Comparison of ENCODE assay signal across 1 cellular context in the genomic region with DNA sequence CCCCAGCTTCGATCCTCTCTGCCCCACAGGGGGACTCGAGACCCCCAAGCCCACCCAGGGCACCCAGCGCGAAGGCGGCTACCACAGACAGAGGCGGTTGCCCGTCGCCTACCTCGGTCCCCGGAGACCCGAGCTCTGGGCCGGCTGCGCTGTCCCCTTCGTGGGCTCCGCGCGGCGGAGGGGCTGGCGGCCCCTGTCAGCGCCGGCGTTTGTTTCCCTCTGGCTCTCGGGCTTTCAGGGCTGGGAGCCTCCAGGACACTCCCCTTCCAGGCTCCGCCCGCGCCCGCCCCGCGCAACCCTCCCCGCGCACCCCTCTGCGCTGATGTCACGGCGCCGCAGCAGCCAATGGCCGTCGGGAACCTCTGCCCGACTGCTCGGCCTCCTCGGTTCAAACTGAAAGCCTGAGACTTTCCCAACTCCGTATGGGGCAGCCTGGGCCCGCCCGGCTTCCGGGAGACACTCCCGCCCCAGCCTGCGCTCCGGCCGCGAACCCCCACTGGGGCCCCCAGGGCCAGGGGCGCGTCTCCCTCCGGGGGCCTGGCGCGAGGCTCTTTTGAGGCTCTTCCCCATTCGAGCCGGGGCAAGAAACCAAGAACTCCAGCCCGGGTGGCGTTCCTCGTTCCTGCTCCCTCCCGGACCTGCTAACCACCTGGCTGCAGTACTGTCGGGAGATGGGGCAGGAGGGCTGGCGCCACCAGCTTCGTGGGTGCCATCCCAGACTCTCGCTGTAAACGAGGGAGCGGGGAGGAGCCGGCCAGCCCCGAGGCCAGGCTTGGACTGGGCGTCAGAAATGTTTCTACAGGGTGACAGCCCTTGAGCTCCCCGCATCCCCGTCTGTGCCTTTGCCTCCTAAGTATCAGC.
TF ChIP-seq lines count a peak whose summit lies in the region.

A gene with protein sequence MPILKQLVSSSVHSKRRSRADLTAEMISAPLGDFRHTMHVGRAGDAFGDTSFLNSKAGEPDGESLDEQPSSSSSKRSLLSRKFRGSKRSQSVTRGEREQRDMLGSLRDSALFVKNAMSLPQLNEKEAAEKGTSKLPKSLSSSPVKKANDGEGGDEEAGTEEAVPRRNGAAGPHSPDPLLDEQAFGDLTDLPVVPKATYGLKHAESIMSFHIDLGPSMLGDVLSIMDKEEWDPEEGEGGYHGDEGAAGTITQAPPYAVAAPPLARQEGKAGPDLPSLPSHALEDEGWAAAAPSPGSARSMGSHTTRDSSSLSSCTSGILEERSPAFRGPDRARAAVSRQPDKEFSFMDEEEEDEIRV (minus strand): TSS at position 221 of the 861 bp plus-strand sequence. CDS start 25,501 bp downstream, outside the sequence.

TF ChIP-seq in K562, 482 proteins besides CTCF, POLR2A, EP300 and RAD21 (continued from another document and continues in another):
- TF ChIP-seq, protein P1, sequence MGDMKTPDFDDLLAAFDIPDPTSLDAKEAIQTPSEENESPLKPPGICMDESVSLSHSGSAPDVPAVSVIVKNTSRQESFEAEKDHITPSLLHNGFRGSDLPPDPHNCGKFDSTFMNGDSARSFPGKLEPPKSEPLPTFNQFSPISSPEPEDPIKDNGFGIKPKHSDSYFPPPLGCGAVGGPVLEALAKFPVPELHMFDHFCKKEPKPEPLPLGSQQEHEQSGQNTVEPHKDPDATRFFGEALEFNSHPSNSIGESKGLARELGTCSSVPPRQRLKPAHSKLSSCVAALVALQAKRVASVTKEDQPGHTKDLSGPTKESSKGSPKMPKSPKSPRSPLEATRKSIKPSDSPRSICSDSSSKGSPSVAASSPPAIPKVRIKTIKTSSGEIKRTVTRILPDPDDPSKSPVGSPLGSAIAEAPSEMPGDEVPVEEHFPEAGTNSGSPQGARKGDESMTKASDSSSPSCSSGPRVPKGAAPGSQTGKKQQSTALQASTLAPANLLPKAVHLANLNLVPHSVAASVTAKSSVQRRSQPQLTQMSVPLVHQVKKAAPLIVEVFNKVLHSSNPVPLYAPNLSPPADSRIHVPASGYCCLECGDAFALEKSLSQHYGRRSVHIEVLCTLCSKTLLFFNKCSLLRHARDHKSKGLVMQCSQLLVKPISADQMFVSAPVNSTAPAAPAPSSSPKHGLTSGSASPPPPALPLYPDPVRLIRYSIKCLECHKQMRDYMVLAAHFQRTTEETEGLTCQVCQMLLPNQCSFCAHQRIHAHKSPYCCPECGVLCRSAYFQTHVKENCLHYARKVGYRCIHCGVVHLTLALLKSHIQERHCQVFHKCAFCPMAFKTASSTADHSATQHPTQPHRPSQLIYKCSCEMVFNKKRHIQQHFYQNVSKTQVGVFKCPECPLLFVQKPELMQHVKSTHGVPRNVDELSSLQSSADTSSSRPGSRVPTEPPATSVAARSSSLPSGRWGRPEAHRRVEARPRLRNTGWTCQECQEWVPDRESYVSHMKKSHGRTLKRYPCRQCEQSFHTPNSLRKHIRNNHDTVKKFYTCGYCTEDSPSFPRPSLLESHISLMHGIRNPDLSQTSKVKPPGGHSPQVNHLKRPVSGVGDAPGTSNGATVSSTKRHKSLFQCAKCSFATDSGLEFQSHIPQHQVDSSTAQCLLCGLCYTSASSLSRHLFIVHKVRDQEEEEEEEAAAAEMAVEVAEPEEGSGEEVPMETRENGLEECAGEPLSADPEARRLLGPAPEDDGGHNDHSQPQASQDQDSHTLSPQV (IDR thresholded peaks at IDR 0.05), result peak; percentile 74
- TF ChIP-seq HDAC3 (IDR thresholded peaks at IDR 0.05; ENCODE audit: borderline replicate concordance, partially characterized antibody) (no peak), SREBF2 (CRISPR knock-in tag; IDR thresholded peaks at IDR 0.05) (no peak), ETV1 (tag; conservative IDR thresholded peaks at IDR 0.05; ENCODE audit: low read depth) (0 out of 2 replicates have a peak, but pooled peaks have one; percentile 19), PTRF (tag; IDR thresholded peaks at IDR 0.05) (no peak), CBX1 (IDR thresholded peaks at IDR 0.05; ENCODE audit: low read depth) (peak; percentile 32; the same call in 1 of the 2 replicates), TAF1 (IDR thresholded peaks at IDR 0.05; ENCODE audit: control insufficient read depth, extremely low read depth, insufficient read depth, low read length, severe bottlenecking) (peak; percentile 45), MEF2D (tag; conservative IDR thresholded peaks at IDR 0.05; ENCODE audit: low read depth) (no peak), ELF2 (CRISPR knock-in tag; IDR thresholded peaks at IDR 0.05) (0 out of 2 replicates have a peak, but pooled peaks have one; percentile 38), ZNF699 (CRISPR knock-in tag; IDR thresholded peaks at IDR 0.05; ENCODE audit: insufficient replicate concordance) (no peak), FOXM1 (IDR thresholded peaks at IDR 0.05; ENCODE audit: low read depth) (no peak), FOXM1 (CRISPR knock-in tag; IDR thresholded peaks at IDR 0.05; ENCODE audit: low read depth) (no peak), RB1 (IDR thresholded peaks at IDR 0.05; ENCODE audit: low read depth) (0 out of 2 replicates have a peak, but pooled peaks have one; percentile 45), SMARCE1 (IDR thresholded peaks at IDR 0.05) (no peak), SMAD1 (IDR thresholded peaks at IDR 0.05; ENCODE audit: low read depth, low read length, partially characterized antibody) (peak; percentile 21), MTA3 (IDR thresholded peaks at IDR 0.05; ENCODE audit: borderline replicate concordance) (no peak), TCF3 (CRISPR knock-in tag; IDR thresholded peaks at IDR 0.05) (no peak; the same call in 1 of the 2 replicates), CREB1 (IDR thresholded peaks at IDR 0.05) (peak; percentile 66; the same call in 1 of the 2 replicates), CREB1 (CRISPR knock-in tag; IDR thresholded peaks at IDR 0.05) (no peak; the same call in 1 of the 2 replicates), JUN (IDR thresholded peaks at IDR 0.05; ENCODE audit: borderline replicate concordance, low read depth, low read length) (peak; percentile 17; the same call in 1 of the 2 replicates), JUN (CRISPR knock-in tag; IDR thresholded peaks at IDR 0.05; ENCODE audit: borderline replicate concordance) (no peak), RFX1 (IDR thresholded peaks at IDR 0.05) (no peak), ZBTB17 (CRISPR knock-in tag; IDR thresholded peaks at IDR 0.05) (peak; percentile 54; the same call in 1 of the 2 replicates), ZNF3 (CRISPR knock-in tag; IDR thresholded peaks at IDR 0.05) (no peak), MYBL2 (IDR thresholded peaks at IDR 0.05; ENCODE audit: low read depth) (no peak; the same call in 1 of the 2 replicates), MYBL2 (CRISPR knock-in tag; IDR thresholded peaks at IDR 0.05; ENCODE audit: borderline replicate concordance) (no peak), HSF4 (CRISPR knock-in tag; IDR thresholded peaks at IDR 0.05; ENCODE audit: borderline replicate concordance) (no peak), PHF20 (IDR thresholded peaks at IDR 0.05; ENCODE audit: partially characterized antibody) (peak; percentile 66), HEY1 (CRISPR knock-in tag; IDR thresholded peaks at IDR 0.05; ENCODE audit: borderline replicate concordance) (no peak), ATF1 (CRISPR knock-in tag; IDR thresholded peaks at IDR 0.05) (no peak), ATF1 (tag; IDR thresholded peaks at IDR 0.05) (peak; percentile 88), TRIM28 (IDR thresholded peaks at IDR 0.05) (no peak), POLR2B (IDR thresholded peaks at IDR 0.05; ENCODE audit: low read depth, partially characterized antibody) (peak; percentile 74), ZNF232 (CRISPR knock-in tag; IDR thresholded peaks at IDR 0.05) (no peak), ZNF239 (CRISPR knock-in tag; IDR thresholded peaks at IDR 0.05) (no peak), PHF8 (IDR thresholded peaks at IDR 0.05; ENCODE audit: borderline replicate concordance, low read length) (peak; percentile 81; the same call in 1 of the 2 replicates), CC2D1A (IDR thresholded peaks at IDR 0.05) (no peak), POLR2G (IDR thresholded peaks at IDR 0.05; ENCODE audit: low read depth, low read length) (peak; percentile 94), HDAC2 (IDR thresholded peaks at IDR 0.05) (no peak), TEAD2 (tag; IDR thresholded peaks at IDR 0.05) (no peak)
- TF ChIP-seq, protein P2, sequence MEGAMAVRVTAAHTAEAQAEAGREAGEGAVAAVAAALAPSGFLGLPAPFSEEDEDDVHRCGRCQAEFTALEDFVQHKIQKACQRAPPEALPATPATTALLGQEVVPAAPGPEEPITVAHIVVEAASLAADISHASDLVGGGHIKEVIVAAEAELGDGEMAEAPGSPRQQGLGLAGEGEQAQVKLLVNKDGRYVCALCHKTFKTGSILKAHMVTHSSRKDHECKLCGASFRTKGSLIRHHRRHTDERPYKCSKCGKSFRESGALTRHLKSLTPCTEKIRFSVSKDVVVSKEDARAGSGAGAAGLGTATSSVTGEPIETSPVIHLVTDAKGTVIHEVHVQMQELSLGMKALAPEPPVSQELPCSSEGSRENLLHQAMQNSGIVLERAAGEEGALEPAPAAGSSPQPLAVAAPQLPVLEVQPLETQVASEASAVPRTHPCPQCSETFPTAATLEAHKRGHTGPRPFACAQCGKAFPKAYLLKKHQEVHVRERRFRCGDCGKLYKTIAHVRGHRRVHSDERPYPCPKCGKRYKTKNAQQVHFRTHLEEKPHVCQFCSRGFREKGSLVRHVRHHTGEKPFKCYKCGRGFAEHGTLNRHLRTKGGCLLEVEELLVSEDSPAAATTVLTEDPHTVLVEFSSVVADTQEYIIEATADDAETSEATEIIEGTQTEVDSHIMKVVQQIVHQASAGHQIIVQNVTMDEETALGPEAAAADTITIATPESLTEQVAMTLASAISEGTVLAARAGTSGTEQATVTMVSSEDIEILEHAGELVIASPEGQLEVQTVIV (CRISPR knock-in tag; IDR thresholded peaks at IDR 0.05; ENCODE audit: borderline replicate concordance), result no peak
- TF ChIP-seq, protein P3, sequence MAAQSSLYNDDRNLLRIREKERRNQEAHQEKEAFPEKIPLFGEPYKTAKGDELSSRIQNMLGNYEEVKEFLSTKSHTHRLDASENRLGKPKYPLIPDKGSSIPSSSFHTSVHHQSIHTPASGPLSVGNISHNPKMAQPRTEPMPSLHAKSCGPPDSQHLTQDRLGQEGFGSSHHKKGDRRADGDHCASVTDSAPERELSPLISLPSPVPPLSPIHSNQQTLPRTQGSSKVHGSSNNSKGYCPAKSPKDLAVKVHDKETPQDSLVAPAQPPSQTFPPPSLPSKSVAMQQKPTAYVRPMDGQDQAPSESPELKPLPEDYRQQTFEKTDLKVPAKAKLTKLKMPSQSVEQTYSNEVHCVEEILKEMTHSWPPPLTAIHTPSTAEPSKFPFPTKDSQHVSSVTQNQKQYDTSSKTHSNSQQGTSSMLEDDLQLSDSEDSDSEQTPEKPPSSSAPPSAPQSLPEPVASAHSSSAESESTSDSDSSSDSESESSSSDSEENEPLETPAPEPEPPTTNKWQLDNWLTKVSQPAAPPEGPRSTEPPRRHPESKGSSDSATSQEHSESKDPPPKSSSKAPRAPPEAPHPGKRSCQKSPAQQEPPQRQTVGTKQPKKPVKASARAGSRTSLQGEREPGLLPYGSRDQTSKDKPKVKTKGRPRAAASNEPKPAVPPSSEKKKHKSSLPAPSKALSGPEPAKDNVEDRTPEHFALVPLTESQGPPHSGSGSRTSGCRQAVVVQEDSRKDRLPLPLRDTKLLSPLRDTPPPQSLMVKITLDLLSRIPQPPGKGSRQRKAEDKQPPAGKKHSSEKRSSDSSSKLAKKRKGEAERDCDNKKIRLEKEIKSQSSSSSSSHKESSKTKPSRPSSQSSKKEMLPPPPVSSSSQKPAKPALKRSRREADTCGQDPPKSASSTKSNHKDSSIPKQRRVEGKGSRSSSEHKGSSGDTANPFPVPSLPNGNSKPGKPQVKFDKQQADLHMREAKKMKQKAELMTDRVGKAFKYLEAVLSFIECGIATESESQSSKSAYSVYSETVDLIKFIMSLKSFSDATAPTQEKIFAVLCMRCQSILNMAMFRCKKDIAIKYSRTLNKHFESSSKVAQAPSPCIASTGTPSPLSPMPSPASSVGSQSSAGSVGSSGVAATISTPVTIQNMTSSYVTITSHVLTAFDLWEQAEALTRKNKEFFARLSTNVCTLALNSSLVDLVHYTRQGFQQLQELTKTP (IDR thresholded peaks at IDR 0.05; ENCODE audit: low read depth in 1 of 2, partially characterized antibody in 2 of 2), result no peak
- TF ChIP-seq, protein P4, sequence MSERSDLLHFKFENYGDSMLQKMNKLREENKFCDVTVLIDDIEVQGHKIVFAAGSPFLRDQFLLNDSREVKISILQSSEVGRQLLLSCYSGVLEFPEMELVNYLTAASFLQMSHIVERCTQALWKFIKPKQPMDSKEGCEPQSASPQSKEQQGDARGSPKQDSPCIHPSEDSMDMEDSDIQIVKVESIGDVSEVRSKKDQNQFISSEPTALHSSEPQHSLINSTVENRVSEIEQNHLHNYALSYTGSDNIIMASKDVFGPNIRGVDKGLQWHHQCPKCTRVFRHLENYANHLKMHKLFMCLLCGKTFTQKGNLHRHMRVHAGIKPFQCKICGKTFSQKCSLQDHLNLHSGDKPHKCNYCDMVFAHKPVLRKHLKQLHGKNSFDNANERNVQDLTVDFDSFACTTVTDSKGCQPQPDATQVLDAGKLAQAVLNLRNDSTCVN (CRISPR knock-in tag; IDR thresholded peaks at IDR 0.05), result 0 out of 2 replicates have a peak, but pooled peaks have one; percentile 8
- TF ChIP-seq, protein P5, sequence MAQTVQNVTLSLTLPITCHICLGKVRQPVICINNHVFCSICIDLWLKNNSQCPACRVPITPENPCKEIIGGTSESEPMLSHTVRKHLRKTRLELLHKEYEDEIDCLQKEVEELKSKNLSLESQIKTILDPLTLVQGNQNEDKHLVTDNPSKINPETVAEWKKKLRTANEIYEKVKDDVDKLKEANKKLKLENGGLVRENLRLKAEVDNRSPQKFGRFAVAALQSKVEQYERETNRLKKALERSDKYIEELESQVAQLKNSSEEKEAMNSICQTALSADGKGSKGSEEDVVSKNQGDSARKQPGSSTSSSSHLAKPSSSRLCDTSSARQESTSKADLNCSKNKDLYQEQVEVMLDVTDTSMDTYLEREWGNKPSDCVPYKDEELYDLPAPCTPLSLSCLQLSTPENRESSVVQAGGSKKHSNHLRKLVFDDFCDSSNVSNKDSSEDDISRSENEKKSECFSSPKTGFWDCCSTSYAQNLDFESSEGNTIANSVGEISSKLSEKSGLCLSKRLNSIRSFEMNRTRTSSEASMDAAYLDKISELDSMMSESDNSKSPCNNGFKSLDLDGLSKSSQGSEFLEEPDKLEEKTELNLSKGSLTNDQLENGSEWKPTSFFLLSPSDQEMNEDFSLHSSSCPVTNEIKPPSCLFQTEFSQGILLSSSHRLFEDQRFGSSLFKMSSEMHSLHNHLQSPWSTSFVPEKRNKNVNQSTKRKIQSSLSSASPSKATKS (CRISPR knock-in tag; IDR thresholded peaks at IDR 0.05), result no peak
- TF ChIP-seq, protein P6, sequence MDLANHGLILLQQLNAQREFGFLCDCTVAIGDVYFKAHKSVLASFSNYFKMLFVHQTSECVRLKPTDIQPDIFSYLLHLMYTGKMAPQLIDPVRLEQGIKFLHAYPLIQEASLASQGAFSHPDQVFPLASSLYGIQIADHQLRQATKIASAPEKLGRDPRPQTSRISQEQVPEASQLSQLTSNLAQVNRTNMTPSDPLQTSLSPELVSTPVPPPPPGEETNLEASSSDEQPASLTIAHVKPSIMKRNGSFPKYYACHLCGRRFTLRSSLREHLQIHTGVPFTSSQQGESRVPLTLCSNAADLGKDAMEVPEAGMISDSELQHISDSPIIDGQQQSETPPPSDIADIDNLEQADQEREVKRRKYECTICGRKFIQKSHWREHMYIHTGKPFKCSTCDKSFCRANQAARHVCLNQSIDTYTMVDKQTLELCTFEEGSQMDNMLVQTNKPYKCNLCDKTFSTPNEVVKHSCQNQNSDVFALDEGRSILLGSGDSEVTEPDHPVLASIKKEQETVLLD (IDR thresholded peaks at IDR 0.05), result peak; percentile 81
- TF ChIP-seq, protein P7, sequence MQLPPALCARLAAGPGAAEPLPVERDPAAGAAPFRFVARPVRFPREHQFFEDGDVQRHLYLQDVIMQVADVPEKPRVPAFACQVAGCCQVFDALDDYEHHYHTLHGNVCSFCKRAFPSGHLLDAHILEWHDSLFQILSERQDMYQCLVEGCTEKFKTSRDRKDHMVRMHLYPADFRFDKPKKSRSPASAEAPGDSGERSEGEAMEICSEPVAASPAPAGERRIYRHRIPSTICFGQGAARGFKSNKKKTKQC (CRISPR knock-in tag; IDR thresholded peaks at IDR 0.05), result peak; percentile 16; the same call in 1 of the 2 replicates
